15 cellular contexts compared by ENCODE assay signal in the genomic region with DNA sequence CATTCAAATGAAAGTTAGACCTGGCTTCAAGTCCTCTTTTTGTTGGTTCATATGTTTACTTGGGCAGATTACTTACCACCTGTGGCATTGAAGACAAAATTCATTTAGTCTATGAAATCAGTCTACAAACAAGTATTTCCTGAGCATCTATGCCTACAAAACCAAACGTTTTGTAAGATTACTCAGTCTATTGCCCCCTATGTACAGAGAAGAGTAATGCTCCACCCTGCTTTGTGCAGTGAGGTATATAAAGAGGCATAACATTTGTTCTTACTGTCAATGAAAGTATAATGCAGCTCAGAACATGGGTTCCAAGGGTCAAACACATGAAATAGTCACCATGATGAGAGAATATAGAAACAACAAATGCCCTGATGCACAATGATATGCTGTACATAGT.
"Had no signal": no experiment of that assay in that cellular context is flagged by ENCODE, and none has a peak within 500 bp of the region (broad histone marks: within the 10 kb centered on the region; RNA-seq: fewer than 3 reads in every experiment).

No MANE protein-coding gene starts in this region.

- H3K4me1 ChIP-seq: gastrocnemius medialis, heart right ventricle, pancreas, transverse colon had no signal

- H3K27me3 ChIP-seq: gastrocnemius medialis, pancreas, transverse colon had no signal

- H3K27ac ChIP-seq: gastrocnemius medialis, heart right ventricle, pancreas, transverse colon had no signal

- H3K9me3 ChIP-seq: gastrocnemius medialis, heart right ventricle, pancreas, transverse colon had no signal

- H3K36me3 ChIP-seq: gastrocnemius medialis, heart right ventricle, pancreas, transverse colon had no signal

- H3K4me3 ChIP-seq: gastrocnemius medialis, heart right ventricle, pancreas, smooth muscle cell, transverse colon had no signal

- ATAC-seq: activated T-helper 17 cell treated with anti-CD3 and anti-CD28 coated beads, Interleukin-2, amount 50 U/mL, for 72 hours; gastrocnemius medialis; heart right ventricle; left ventricle myocardium superior; pancreas; right cardiac atrium; stimulated activated naive B cell treated with anti-CD40 and anti-IgM and Interleukin-4, amounts not matched to agents 10 μg/mL and 1 μg/mL and 100 μg/mL, for 72 hours had no signal

- DNase-seq: activated CD4-positive, alpha-beta T cell treated with anti-CD3 and anti-CD28 coated beads, Interleukin-2, amount 10 ng/mL, durations not matched to agents 7 days and 5 days; activated CD4-positive, CD25-positive, alpha-beta regulatory T cell; activated CD8-positive, alpha-beta memory T cell treated with anti-CD3 and anti-CD28 coated beads for 24 hours; activated naive CD4-positive, alpha-beta T cell treated with anti-CD3 and anti-CD28 coated beads, Interleukin-2, amount 10 ng/mL, durations not matched to agents 7 days and 5 days; gastrocnemius medialis; heart right ventricle; kidney; left ventricle myocardium superior; pancreas; right cardiac atrium; stimulated activated naive B cell treated with anti-CD40 and anti-IgM and Interleukin-4, amounts not matched to agents 10 μg/mL and 1 μg/mL and 100 μg/mL, for 72 hours; substantia nigra; transverse colon had no signal

- H3K4me2 ChIP-seq: smooth muscle cell had no signal
